Comparison of ENCODE assay signal across 1 cellular context in genomic region chr1:229098903-229099578, GRCh38.
TF ChIP-seq lines count a peak whose summit lies in the region.

No MANE protein-coding gene starts in this region.

TF ChIP-seq in HepG2, 621 proteins besides CTCF, POLR2A, EP300 and RAD21 (continued from another document and continues in another):
- TF ChIP-seq ZNF503 (CRISPR knock-in tag; IDR thresholded peaks at IDR 0.05) (peak; percentile 80; the same call in 1 of the 2 replicates), ZNF282 (IDR thresholded peaks at IDR 0.05; ENCODE audit: partially characterized antibody) (no peak), ZNF737 (CRISPR knock-in tag; IDR thresholded peaks at IDR 0.05; ENCODE audit: borderline replicate concordance) (no peak), SOX13 (IDR thresholded peaks at IDR 0.05) (no peak), SOX13 (CRISPR knock-in tag; conservative IDR thresholded peaks at IDR 0.05 in 1 of 2, IDR thresholded peaks at IDR 0.05 in 1 of 2) (peak in 1 of 2 experiments; percentile 86; a peak in 2 of 4 replicates), JDP2 (CRISPR knock-in tag; IDR thresholded peaks at IDR 0.05; ENCODE audit: borderline replicate concordance) (no peak), ZNF256 (CRISPR knock-in tag; conservative IDR thresholded peaks at IDR 0.05) (0 out of 2 replicates have a peak, but pooled peaks have one; percentile 56), TP53 (CRISPR knock-in tag; conservative IDR thresholded peaks at IDR 0.05) (peak; percentile 81; the same call in 1 of the 2 replicates), ZNF235 (CRISPR knock-in tag; IDR thresholded peaks at IDR 0.05; ENCODE audit: borderline replicate concordance) (no peak), ZNF761 (CRISPR knock-in tag; conservative IDR thresholded peaks at IDR 0.05) (peak; percentile 81; the same call in 1 of the 2 replicates), ZNF329 (CRISPR knock-in tag; IDR thresholded peaks at IDR 0.05; ENCODE audit: low read depth) (no peak), SMARCE1 (IDR thresholded peaks at IDR 0.05; ENCODE audit: borderline replicate concordance) (no peak), KLF12 (CRISPR knock-in tag; IDR thresholded peaks at IDR 0.05; ENCODE audit: borderline replicate concordance) (0 out of 2 replicates have a peak, but pooled peaks have one; percentile 71), DMAP1 (CRISPR knock-in tag; IDR thresholded peaks at IDR 0.05) (0 out of 2 replicates have a peak, but pooled peaks have one; percentile 28), ZKSCAN1 (IDR thresholded peaks at IDR 0.05; ENCODE audit: low read length) (0 out of 2 replicates have a peak, but pooled peaks have one; percentile 54), ISL2 (CRISPR knock-in tag; IDR thresholded peaks at IDR 0.05) (peak; percentile 86), ZBTB46 (CRISPR knock-in tag; IDR thresholded peaks at IDR 0.05; ENCODE audit: borderline replicate concordance) (no peak), HINFP (CRISPR knock-in tag; IDR thresholded peaks at IDR 0.05; ENCODE audit: low read depth) (peak; percentile 84; the same call in 1 of the 2 replicates), ZSCAN9 (CRISPR knock-in tag; IDR thresholded peaks at IDR 0.05; ENCODE audit: borderline replicate concordance) (peak; percentile 73), ZNF414 (CRISPR knock-in tag; IDR thresholded peaks at IDR 0.05) (peak; percentile 70), ZNF792 (CRISPR knock-in tag; IDR thresholded peaks at IDR 0.05) (no peak; the same call in 1 of the 2 replicates), XBP1 (CRISPR knock-in tag; IDR thresholded peaks at IDR 0.05) (no peak), MXI1 (IDR thresholded peaks at IDR 0.05; ENCODE audit: borderline replicate concordance, low read depth, low read length) (0 out of 3 replicates have a peak, but pooled peaks have one; percentile 43), ZNF230 (CRISPR knock-in tag; IDR thresholded peaks at IDR 0.05) (0 out of 2 replicates have a peak, but pooled peaks have one; percentile 50), ZSCAN29 (CRISPR knock-in tag; conservative IDR thresholded peaks at IDR 0.05) (0 out of 2 replicates have a peak, but pooled peaks have one; percentile 26), RORA (CRISPR knock-in tag; IDR thresholded peaks at IDR 0.05) (no peak), HOXA3 (CRISPR knock-in tag; IDR thresholded peaks at IDR 0.05) (peak; percentile 96), SCMH1 (CRISPR knock-in tag; IDR thresholded peaks at IDR 0.05; ENCODE audit: borderline replicate concordance) (no peak), MTERF4 (CRISPR knock-in tag; IDR thresholded peaks at IDR 0.05) (0 out of 2 replicates have a peak, but pooled peaks have one; percentile 65), ZNF225 (CRISPR knock-in tag; IDR thresholded peaks at IDR 0.05) (no peak), PCBP2 (optimal IDR thresholded peaks at IDR 0.05; ENCODE audit: low read depth, low read length, poor library complexity, severe bottlenecking) (no peak), ZNF556 (CRISPR knock-in tag; IDR thresholded peaks at IDR 0.05; ENCODE audit: borderline replicate concordance) (peak; percentile 95), CERS6 (CRISPR knock-in tag; IDR thresholded peaks at IDR 0.05) (no peak), BRF2 (CRISPR knock-in tag; IDR thresholded peaks at IDR 0.05) (peak; percentile 54; the same call in 1 of the 2 replicates), GMEB2 (CRISPR knock-in tag; IDR thresholded peaks at IDR 0.05; ENCODE audit: low read depth) (no peak), MIER2 (CRISPR knock-in tag; IDR thresholded peaks at IDR 0.05) (no peak; the same call in 1 of the 2 replicates), ZNF430 (CRISPR knock-in tag; IDR thresholded peaks at IDR 0.05) (peak; percentile 92; the same call in 1 of the 2 replicates), KDM6A (CRISPR knock-in tag; IDR thresholded peaks at IDR 0.05; ENCODE audit: low read depth) (peak; percentile 95), FOXP1 (IDR thresholded peaks at IDR 0.05) (no peak), FOXP1 (CRISPR knock-in tag; IDR thresholded peaks at IDR 0.05) (peak; percentile 80), HNRNPLL (IDR thresholded peaks at IDR 0.05; ENCODE audit: low read depth, low read length, poor library complexity, severe bottlenecking) (no peak), KLF15 (CRISPR knock-in tag; IDR thresholded peaks at IDR 0.05; ENCODE audit: borderline replicate concordance) (no peak), NR2F2 (IDR thresholded peaks at IDR 0.05; ENCODE audit: borderline replicate concordance, low read depth) (peak; percentile 83), ZNF512B (CRISPR knock-in tag; IDR thresholded peaks at IDR 0.05; ENCODE audit: borderline replicate concordance) (0 out of 2 replicates have a peak, but pooled peaks have one; percentile 50), ZNF326 (CRISPR knock-in tag; IDR thresholded peaks at IDR 0.05; ENCODE audit: borderline replicate concordance) (0 out of 2 replicates have a peak, but pooled peaks have one; percentile 59), ZNF121 (CRISPR knock-in tag; IDR thresholded peaks at IDR 0.05) (peak; percentile 80), JUN (CRISPR knock-in tag; IDR thresholded peaks at IDR 0.05) (0 out of 2 replicates have a peak, but pooled peaks have one; percentile 64), JUND (CRISPR knock-in tag; IDR thresholded peaks at IDR 0.05) (peak; percentile 65; the same call in 1 of the 2 replicates), CBX5 (CRISPR knock-in tag; IDR thresholded peaks at IDR 0.05; ENCODE audit: borderline replicate concordance) (peak; percentile 95), ZNF883 (CRISPR knock-in tag; IDR thresholded peaks at IDR 0.05; ENCODE audit: not compliant biosample characterization) (no peak), FLYWCH1 (CRISPR knock-in tag; IDR thresholded peaks at IDR 0.05) (no peak), IKZF5 (CRISPR knock-in tag; IDR thresholded peaks at IDR 0.05) (peak; percentile 92), ZNF709 (CRISPR knock-in tag; IDR thresholded peaks at IDR 0.05) (0 out of 2 replicates have a peak, but pooled peaks have one; percentile 69), ARNT2 (CRISPR knock-in tag; IDR thresholded peaks at IDR 0.05; ENCODE audit: low read depth) (0 out of 2 replicates have a peak, but pooled peaks have one; percentile 64), ZNF562 (CRISPR knock-in tag; IDR thresholded peaks at IDR 0.05; ENCODE audit: borderline replicate concordance) (no peak), CBX1 (IDR thresholded peaks at IDR 0.05; ENCODE audit: low read depth) (peak; percentile 73), TBX3 (IDR thresholded peaks at IDR 0.05; ENCODE audit: borderline replicate concordance) (no peak)
